In genomic region chr19:14119644-14120496, GRCh38 we compare ENCODE assay signal across 12 cellular contexts. TPM values are rescaled to one million over a fixed set of nuclear protein-coding genes. Genes with fewer than 3 reads are reported as not detected.
DNase-seq lines count a peak whose midpoint lies in the region; ATAC-seq and TF ChIP-seq lines count a peak whose summit lies in the region.
"Had no signal": no experiment of that assay in that cellular context is flagged by ENCODE, and none has a peak within 500 bp of the region (broad histone marks: within the 10 kb centered on the region; RNA-seq: fewer than 3 reads in every experiment).

No MANE protein-coding gene starts in this region.

- no peaks in the 10 kb centered on the region for H3K27me3 Mint-ChIP-seq in activated CD4-positive, alpha-beta T cell treated with anti-CD3 and anti-CD28 coated beads, Interleukin-2, amount 10 ng/mL, durations not matched to agents 7 days and 5 days
- no peaks in the 10 kb centered on the region for H3K27me3 Mint-ChIP-seq in activated CD4-positive, alpha-beta T cell treated with anti-CD3 and anti-CD28 coated beads, Interleukin-2, amount 10 ng/mL, durations not matched to agents 24 days and 14 days
- H3K27me3 Mint-ChIP-seq in naive thymus-derived CD8-positive, alpha-beta T cell: no peaks in the 10 kb centered on the region

- WGBS in transverse colon (ENCODE audit: low coverage in 1 of 2), 2 donors: 90 to 100% methylated on average over 1 to 5 of the region's 7 CpGs

- no peak for TF ChIP-seq CTCF in transverse colon (IDR thresholded peaks at IDR 0.05)

- intact Hi-C loops in activated CD4-positive, alpha-beta T cell treated with anti-CD3 and anti-CD28 coated beads, Interleukin-2, amount 10 ng/mL, durations not matched to agents 24 days and 14 days (cut with micrococcal nuclease): loop anchor here (2.0 to 10.0 kb wide), 3 partner anchors 39 to 845 kb away; no protein-coding TSS in a partner anchor
- intact Hi-C loops in transverse colon (cut with DNase I; ENCODE audit: low total_unique reads): no loop called here

- no peak overlapping the region for H3K4me3 Mint-ChIP-seq in activated CD4-positive, alpha-beta T cell treated with anti-CD3 and anti-CD28 coated beads, Interleukin-2, amount 10 ng/mL, durations not matched to agents 7 days and 5 days
- no peak overlapping the region for H3K4me3 Mint-ChIP-seq in activated CD4-positive, alpha-beta T cell treated with anti-CD3 and anti-CD28 coated beads, Interleukin-2, amount 10 ng/mL, durations not matched to agents 24 days and 14 days
- peak overlapping the region in 3 of 10 donors; percentile 7 to 51 (median 36) for H3K4me3 Mint-ChIP-seq in naive thymus-derived CD8-positive, alpha-beta T cell

- peak overlapping the region; percentile 13 for H3K27ac Mint-ChIP-seq in activated CD4-positive, alpha-beta T cell treated with anti-CD3 and anti-CD28 coated beads, Interleukin-2, amount 10 ng/mL, durations not matched to agents 7 days and 5 days
- H3K27ac Mint-ChIP-seq in activated CD4-positive, alpha-beta T cell treated with anti-CD3 and anti-CD28 coated beads, Interleukin-2, amount 10 ng/mL, durations not matched to agents 24 days and 14 days: no peak overlapping the region
- H3K27ac Mint-ChIP-seq in naive thymus-derived CD8-positive, alpha-beta T cell: peak overlapping the region in 7 of 10 donors; percentile 9 to 97 (median 55)

- H3K9me3 ChIP-seq in transverse colon: no peaks in the 10 kb centered on the region

- CTCF ChIA-PET in activated CD4-positive, alpha-beta T cell treated with anti-CD3 and anti-CD28 coated beads, Interleukin-2, amount 10 ng/mL, durations not matched to agents 7 days and 5 days (lab: Charles Lee): interaction anchor here (3.6 kb wide), 1 partner anchor 17 kb away, joined by 12 read pairs; the partner anchor contains the start of gene ASF1B

- H3K27ac ChIP-seq in cingulate gyrus (ENCODE audit: low read depth, low read length) (peak overlapping the region; percentile 24), transverse colon (peak overlapping the region; percentile 94 to 100 (median 100))

- TF ChIP-seq EP300 in transverse colon (IDR thresholded peaks at IDR 0.05; ENCODE audit: low read depth): no peak

- H3K27me3 ChIP-seq in transverse colon: no peaks in the 10 kb centered on the region

- H3K9me3 Mint-ChIP-seq in activated CD4-positive, alpha-beta T cell treated with anti-CD3 and anti-CD28 coated beads, Interleukin-2, amount 10 ng/mL, durations not matched to agents 7 days and 5 days: no peaks in the 10 kb centered on the region
- H3K9me3 Mint-ChIP-seq in activated CD4-positive, alpha-beta T cell treated with anti-CD3 and anti-CD28 coated beads, Interleukin-2, amount 10 ng/mL, durations not matched to agents 24 days and 14 days: no peaks in the 10 kb centered on the region
- H3K9me3 Mint-ChIP-seq in naive thymus-derived CD8-positive, alpha-beta T cell: no peaks in the 10 kb centered on the region
- H3K9me3 Mint-ChIP-seq: activated T-cell treated with anti-CD3 and anti-CD28 coated beads, Interleukin-2, amount 50 U/mL, for 72 hours had no signal

- TF ChIP-seq POLR2A in transverse colon (IDR thresholded peaks at IDR 0.05): no peak

- in situ Hi-C loops in transverse colon (cut with MboI; ENCODE audit: low pct_ligation_motif_present in 1 of 4, low pct_unique_long_range_greater_than_20kb in 1 of 4, low sequenced_read_pairs in 3 of 4): no loop called here

- no peak for ATAC-seq in naive thymus-derived CD8-positive, alpha-beta T cell
- ATAC-seq in HG02642 (IDR thresholded peaks at IDR 0.05; ENCODE audit: poor library complexity, unreplicated experiment): no peak
- ATAC-seq: activated T-cell treated with anti-CD3 and anti-CD28 coated beads, Interleukin-2, amount 50 U/mL, for 72 hours had no signal

- H3K4me1 Mint-ChIP-seq in activated CD4-positive, alpha-beta T cell treated with anti-CD3 and anti-CD28 coated beads, Interleukin-2, amount 10 ng/mL, durations not matched to agents 7 days and 5 days: peaks cover 36% of the 10 kb centered on the region
- peaks cover 26% of the 10 kb centered on the region for H3K4me1 Mint-ChIP-seq in activated CD4-positive, alpha-beta T cell treated with anti-CD3 and anti-CD28 coated beads, Interleukin-2, amount 10 ng/mL, durations not matched to agents 24 days and 14 days
- peaks cover 20 to 33% (median 32%) of the 10 kb centered on the region in 4 donors for H3K4me1 Mint-ChIP-seq in naive thymus-derived CD8-positive, alpha-beta T cell

- peaks cover 23% of the 10 kb centered on the region for H3K36me3 Mint-ChIP-seq in activated CD4-positive, alpha-beta T cell treated with anti-CD3 and anti-CD28 coated beads, Interleukin-2, amount 10 ng/mL, durations not matched to agents 7 days and 5 days (ENCODE audit: low read depth)
- peaks cover 21% of the 10 kb centered on the region for H3K36me3 Mint-ChIP-seq in activated CD4-positive, alpha-beta T cell treated with anti-CD3 and anti-CD28 coated beads, Interleukin-2, amount 10 ng/mL, durations not matched to agents 24 days and 14 days (ENCODE audit: low read depth)
- no peaks in the 10 kb centered on the region for H3K36me3 Mint-ChIP-seq in naive thymus-derived CD8-positive, alpha-beta T cell

- peaks cover 8 to 41% (median 31%) of the 10 kb centered on the region in 4 donors for H3K4me1 ChIP-seq in transverse colon

- POLR2A ChIA-PET in activated CD4-positive, alpha-beta T cell treated with anti-CD3 and anti-CD28 coated beads, Interleukin-2, amount 10 ng/mL, durations not matched to agents 7 days and 5 days (lab: Charles Lee): no interaction called here
- POLR2A ChIA-PET in naive thymus-derived CD8-positive, alpha-beta T cell (lab: Charles Lee): interaction anchor here (0.7 to 1.3 kb wide), 4 partner anchors 17 to 345 kb away, joined by 4 read pairs; partner anchors contain the start of gene ASF1B

- H3K4me3 ChIP-seq in transverse colon: no peak overlapping the region

- no peaks in the 10 kb centered on the region for H3K36me3 ChIP-seq in transverse colon

- DNase-seq in activated CD4-positive, alpha-beta T cell treated with anti-CD3 and anti-CD28 coated beads, Interleukin-2, amount 10 ng/mL, durations not matched to agents 7 days and 5 days: no peak
- no peak for DNase-seq in activated CD4-positive, alpha-beta T cell treated with anti-CD3 and anti-CD28 coated beads, Interleukin-2, amount 10 ng/mL, durations not matched to agents 24 days and 14 days
- no peak for DNase-seq in naive thymus-derived CD8-positive, alpha-beta T cell
- DNase-seq in transverse colon (no peak), T1000 (lab: John Stamatoyannopoulos, UW) (no peak), SW480 (ENCODE audit: low spot score) (no peak)
- DNase-seq: activated T-cell treated with anti-CD3 and anti-CD28 coated beads, Interleukin-2, amount 50 U/mL, for 72 hours; dermis blood vessel endothelial cell; hippocampal formation; NCI-H1436 had no signal

RNA-seq across cellular contexts. Expression of gene PRKACA, which starts 2.3 kb away (rescaled TPM):
- 10 to 100 TPM; 50.6 to 56.8 TPM for total RNA-seq in activated CD4-positive, alpha-beta T cell treated with anti-CD3 and anti-CD28 coated beads, Interleukin-2, amount 10 ng/mL, durations not matched to agents 7 days and 5 days
- total RNA-seq in activated CD4-positive, alpha-beta T cell treated with anti-CD3 and anti-CD28 coated beads, Interleukin-2, amount 10 ng/mL, durations not matched to agents 24 days and 14 days: 62.6 and 64.7 TPM in 2 replicates
- total RNA-seq in naive thymus-derived CD8-positive, alpha-beta T cell: 10 to 100 TPM; 54.7 to 56.8 TPM
- polyA plus RNA-seq in naive thymus-derived CD8-positive, alpha-beta T cell: 1 to 10 TPM; 1.1 to 1.8 (median 1.3) TPM
- total RNA-seq in transverse colon: 10 to 100 TPM; 16.7 to 74.8 (median 39.5) TPM

RNA-seq across cellular contexts. Expression of gene ASF1B, which starts 16.5 kb away (rescaled TPM):
- 100 to 1,000 TPM; 119 to 131 TPM for total RNA-seq in activated CD4-positive, alpha-beta T cell treated with anti-CD3 and anti-CD28 coated beads, Interleukin-2, amount 10 ng/mL, durations not matched to agents 7 days and 5 days
- total RNA-seq in activated CD4-positive, alpha-beta T cell treated with anti-CD3 and anti-CD28 coated beads, Interleukin-2, amount 10 ng/mL, durations not matched to agents 24 days and 14 days: 85.8 and 90.2 TPM in 2 replicates
- 1 to 10 TPM; 2.7 to 4.6 TPM for total RNA-seq in naive thymus-derived CD8-positive, alpha-beta T cell
- 1 to 10 TPM; 2.3 to 4.2 (median 3.7) TPM for polyA plus RNA-seq in naive thymus-derived CD8-positive, alpha-beta T cell
- 1 to 10 TPM in 3 of 4 donors, not detected in 1; 1.9 to 4.5 (median 4.4) TPM for total RNA-seq in transverse colon

RNA-seq across cellular contexts. Expression of gene SAMD1, which starts 29.3 kb away (rescaled TPM):
- total RNA-seq in activated CD4-positive, alpha-beta T cell treated with anti-CD3 and anti-CD28 coated beads, Interleukin-2, amount 10 ng/mL, durations not matched to agents 7 days and 5 days: 10 to 100 TPM; 80.7 to 84.5 TPM
- total RNA-seq in activated CD4-positive, alpha-beta T cell treated with anti-CD3 and anti-CD28 coated beads, Interleukin-2, amount 10 ng/mL, durations not matched to agents 24 days and 14 days: 147 and 152 TPM in 2 replicates
- 10 to 100 TPM; 66.4 to 68.3 TPM for total RNA-seq in naive thymus-derived CD8-positive, alpha-beta T cell
- 1 to 10 TPM; 2.3 to 5.2 (median 2.7) TPM for polyA plus RNA-seq in naive thymus-derived CD8-positive, alpha-beta T cell
- total RNA-seq in transverse colon: 10 to 100 TPM in 3 of 4 donors, 1 to 10 TPM in 1; 7.6 to 37.5 (median 36.8) TPM

RNA-seq across cellular contexts. Expression of gene C19orf67, which starts 34.3 kb away (rescaled TPM):
- total RNA-seq in activated CD4-positive, alpha-beta T cell treated with anti-CD3 and anti-CD28 coated beads, Interleukin-2, amount 10 ng/mL, durations not matched to agents 7 days and 5 days: not detected
- 0.54 and 0.58 TPM in 2 replicates for total RNA-seq in activated CD4-positive, alpha-beta T cell treated with anti-CD3 and anti-CD28 coated beads, Interleukin-2, amount 10 ng/mL, durations not matched to agents 24 days and 14 days
- total RNA-seq in naive thymus-derived CD8-positive, alpha-beta T cell: under 1 TPM in 1 of 2 experiments, not detected in 1; 0.85 TPM
- not detected for polyA plus RNA-seq in naive thymus-derived CD8-positive, alpha-beta T cell
- 1 to 10 TPM in 1 of 4 donors, under 1 TPM in 1, not detected in 2; 0.64 to 1.1 TPM for total RNA-seq in transverse colon
- total RNA-seq: activated T-cell treated with anti-CD3 and anti-CD28 coated beads, Interleukin-2, amount 50 U/mL, for 72 hours; dermis blood vessel endothelial cell had no signal

RNA-seq across cellular contexts. Expression of gene MISP3, which starts 47.3 kb away (rescaled TPM):
- total RNA-seq in activated CD4-positive, alpha-beta T cell treated with anti-CD3 and anti-CD28 coated beads, Interleukin-2, amount 10 ng/mL, durations not matched to agents 7 days and 5 days: under 1 TPM; 0.67 to 0.69 TPM
- total RNA-seq in activated CD4-positive, alpha-beta T cell treated with anti-CD3 and anti-CD28 coated beads, Interleukin-2, amount 10 ng/mL, durations not matched to agents 24 days and 14 days: 2.7 and 3.6 TPM in 2 replicates
- total RNA-seq in naive thymus-derived CD8-positive, alpha-beta T cell: under 1 TPM; 0.44 to 0.99 TPM
- 1 to 10 TPM in 1 of 3 donors, under 1 TPM in 2; 0.36 to 1.4 (median 0.59) TPM for polyA plus RNA-seq in naive thymus-derived CD8-positive, alpha-beta T cell
- 100 to 1,000 TPM in 1 of 4 donors, 10 to 100 TPM in 3; 23.8 to 115 (median 35.8) TPM for total RNA-seq in transverse colon

Comparison
In these comparisons a context has a peak if more than half of its experiments do, and no peak if none do; other contexts are left out.
1. RNA of gene ASF1B, which starts 16.5 kb away (total RNA-seq): 119 to 131 TPM in activated CD4-positive, alpha-beta T cell treated with anti-CD3 and anti-CD28 coated beads, Interleukin-2, amount 10 ng/mL, durations not matched to agents 7 days and 5 days and 85.8 to 90.2 TPM in activated CD4-positive, alpha-beta T cell treated with anti-CD3 and anti-CD28 coated beads, Interleukin-2, amount 10 ng/mL, durations not matched to agents 24 days and 14 days; 2.7 to 4.6 TPM in naive thymus-derived CD8-positive, alpha-beta T cell and 1.9 to 4.5 TPM in transverse colon; every median in the first group is over 10 times any median in the second.